9 cellular contexts compared by ENCODE assay signal in genomic region chr3:46663611-46664135, GRCh38. TPM values are rescaled to one million over a fixed set of nuclear protein-coding genes. Genes with fewer than 3 reads are reported as not detected.
DNase-seq lines count a peak whose midpoint lies in the region; ATAC-seq and TF ChIP-seq lines count a peak whose summit lies in the region.
"Had no signal": no experiment of that assay in that cellular context is flagged by ENCODE, and none has a peak within 500 bp of the region (broad histone marks: within the 10 kb centered on the region; RNA-seq: fewer than 3 reads in every experiment).

No MANE protein-coding gene starts in this region.

- 74% methylated on average over 8 of the region's 8 CpGs for WGBS in liver

- DNase-seq in D341Med (ENCODE audit: low spot score) (peak; percentile 25), NCI-H1694 treated with DMSO at 0.1 percent for 48 hours (lab: John Stamatoyannopoulos, UW) (no peak), AG08395 (ENCODE audit: low spot score) (no peak), substantia nigra (lab: John Stamatoyannopoulos, UW) (no peak)
- peak; percentile 47 for DNase-seq in activated CD8-positive, alpha-beta memory T cell treated with anti-CD3 and anti-CD28 coated beads for 24 hours

- H3K9ac ChIP-seq in Loucy (ENCODE audit: low read depth, low read length, poor library complexity, severe bottlenecking) (no peak overlapping the region), liver (ENCODE audit: low read depth in 1 of 2, low read length in 2 of 2) (no peak overlapping the region)

- H3K27me3 ChIP-seq in Loucy (ENCODE audit: insufficient read depth, low read length, poor library complexity, severe bottlenecking) (no peaks in the 10 kb centered on the region), liver (ENCODE audit: control insufficient read depth in 4 of 4, insufficient read depth in 4 of 4, low read length in 3 of 4) (no peaks in the 10 kb centered on the region)
- H3K27me3 ChIP-seq: neutrophil had no signal

- no peaks in the 10 kb centered on the region for H3K36me3 ChIP-seq in Loucy (ENCODE audit: insufficient read depth, low read length)
- no peaks in the 10 kb centered on the region for H3K36me3 ChIP-seq in liver (ENCODE audit: control insufficient read depth in 4 of 4, insufficient read depth in 3 of 4, low read depth in 1 of 4, low read length in 3 of 4)
- H3K36me3 ChIP-seq: neutrophil had no signal

- no peaks in the 10 kb centered on the region for H3K79me2 ChIP-seq in Loucy (ENCODE audit: insufficient read depth, low read length)

- H3K4me1 ChIP-seq in Loucy (ENCODE audit: insufficient read depth, low read length, poor library complexity, severe bottlenecking) (no peaks in the 10 kb centered on the region), liver (ENCODE audit: control insufficient read depth in 4 of 4, insufficient read depth in 4 of 4, low read length in 3 of 4) (peaks cover 5 to 37% (median 29%) of the 10 kb centered on the region in 4 donors)

- no peak overlapping the region for H3K4me2 ChIP-seq in Loucy (ENCODE audit: low read depth, low read length, poor library complexity, severe bottlenecking)

- no peak overlapping the region for H2AFZ ChIP-seq in Loucy (ENCODE audit: low read length)

- TF ChIP-seq RAD21 in liver (IDR thresholded peaks at IDR 0.05) = peak; percentile 48 to 54

- ATAC-seq in HG03108 (IDR thresholded peaks at IDR 0.05; ENCODE audit: unreplicated experiment) = no peak

- H3K27ac ChIP-seq in liver (ENCODE audit: low read depth in 1 of 2, low read length in 2 of 2) = no peak overlapping the region
- H3K27ac ChIP-seq in substantia nigra (ENCODE audit: low read depth, low read length, poor library complexity, severe bottlenecking) = no peak overlapping the region
- H3K27ac ChIP-seq: neutrophil had no signal

- no peaks in the 10 kb centered on the region for H4K20me1 ChIP-seq in Loucy (ENCODE audit: insufficient read depth, low read length, poor library complexity, severe bottlenecking)

- TF ChIP-seq CTCF in Loucy (conservative IDR thresholded peaks at IDR 0.05; ENCODE audit: low read length) = peak; percentile 59
- TF ChIP-seq CTCF in liver (IDR thresholded peaks at IDR 0.05; ENCODE audit: low read depth, low read length, missing input control) = peak; percentile 14

- H3K9me3 ChIP-seq in Loucy (ENCODE audit: insufficient read depth, low read depth, low read length) = no peaks in the 10 kb centered on the region
- H3K9me3 ChIP-seq in liver (ENCODE audit: control insufficient read depth in 4 of 4, low read length in 3 of 4) = no peaks in the 10 kb centered on the region
- H3K9me3 ChIP-seq: neutrophil had no signal

- no peaks in the 10 kb centered on the region for H3K9me2 ChIP-seq in Loucy (replicated peaks; ENCODE audit: low read depth, low read length)

- no peak overlapping the region for H3K4me3 ChIP-seq in Loucy (ENCODE audit: low read length, poor library complexity, severe bottlenecking)
- H3K4me3 ChIP-seq in liver (ENCODE audit: low read depth in 1 of 3, low read length in 3 of 3) = no peak overlapping the region

- H3F3A ChIP-seq in Loucy (ENCODE audit: low read depth) = no peaks in the 10 kb centered on the region

TF ChIP-seq in liver, 16 proteins besides CTCF, POLR2A, EP300 and RAD21:
- TF ChIP-seq REST (IDR thresholded peaks at IDR 0.05) (no peak), RXRA (IDR thresholded peaks at IDR 0.05) (no peak), GABPA (IDR thresholded peaks at IDR 0.05 in 1 of 2, conservative IDR thresholded peaks at IDR 0.05 in 1 of 2) (no peak), NR2F2 (IDR thresholded peaks at IDR 0.05) (no peak), EGR1 (IDR thresholded peaks at IDR 0.05; ENCODE audit: low read depth in 2 of 2) (no peak), YY1 (IDR thresholded peaks at IDR 0.05) (no peak), FOXA2 (IDR thresholded peaks at IDR 0.05) (no peak), SP1 (IDR thresholded peaks at IDR 0.05) (no peak), TAF1 (conservative IDR thresholded peaks at IDR 0.05) (no peak), JUND (IDR thresholded peaks at IDR 0.05) (no peak), MAX (IDR thresholded peaks at IDR 0.05) (no peak), ATF3 (IDR thresholded peaks at IDR 0.05) (no peak)

RNA-seq across cellular contexts. Expression of gene ALS2CL, which starts 29.8 kb away (rescaled TPM):
- total RNA-seq in liver = 10 to 100 TPM in 1 of 2 donors, under 1 TPM in 1; 0.51 to 22.9 TPM
- 1 to 10 TPM; 4.8 to 6.6 TPM for polyA plus RNA-seq in liver

RNA-seq across cellular contexts. Expression of gene TMIE, which starts 37.5 kb away (rescaled TPM):
- under 1 TPM; 0.14 to 0.17 TPM for total RNA-seq in liver
- under 1 TPM; 0.13 to 0.26 TPM for polyA plus RNA-seq in liver

RNA-seq across cellular contexts. Expression of gene FAM240A, which starts 51.3 kb away (rescaled TPM):
- not detected for total RNA-seq in liver
- not detected for polyA plus RNA-seq in liver

RNA-seq across cellular contexts. Expression of gene PRSS50, which starts 54.0 kb away (rescaled TPM):
- under 1 TPM; 0.25 to 0.33 TPM for total RNA-seq in liver
- polyA plus RNA-seq in liver = under 1 TPM in 1 of 2 donors, not detected in 1; 0.02 TPM

Comparison
In these comparisons a context has a peak if more than half of its experiments do, and no peak if none do; other contexts are left out.
1. DNase-seq: peak in D341Med (single experiment) and activated CD8-positive, alpha-beta memory T cell treated with anti-CD3 and anti-CD28 coated beads for 24 hours (single experiment); none in NCI-H1694 treated with DMSO at 0.1 percent for 48 hours (single experiment), AG08395 (single experiment) and substantia nigra (0 of 49).